In genomic region chrX:48957477-48957826, GRCh38 we compare ENCODE assay signal across 8 cellular contexts. TPM values are rescaled to one million over a fixed set of nuclear protein-coding genes. Genes with fewer than 3 reads are reported as not detected.
DNase-seq lines count a peak whose midpoint lies in the region; ATAC-seq and TF ChIP-seq lines count a peak whose summit lies in the region.

A gene with protein sequence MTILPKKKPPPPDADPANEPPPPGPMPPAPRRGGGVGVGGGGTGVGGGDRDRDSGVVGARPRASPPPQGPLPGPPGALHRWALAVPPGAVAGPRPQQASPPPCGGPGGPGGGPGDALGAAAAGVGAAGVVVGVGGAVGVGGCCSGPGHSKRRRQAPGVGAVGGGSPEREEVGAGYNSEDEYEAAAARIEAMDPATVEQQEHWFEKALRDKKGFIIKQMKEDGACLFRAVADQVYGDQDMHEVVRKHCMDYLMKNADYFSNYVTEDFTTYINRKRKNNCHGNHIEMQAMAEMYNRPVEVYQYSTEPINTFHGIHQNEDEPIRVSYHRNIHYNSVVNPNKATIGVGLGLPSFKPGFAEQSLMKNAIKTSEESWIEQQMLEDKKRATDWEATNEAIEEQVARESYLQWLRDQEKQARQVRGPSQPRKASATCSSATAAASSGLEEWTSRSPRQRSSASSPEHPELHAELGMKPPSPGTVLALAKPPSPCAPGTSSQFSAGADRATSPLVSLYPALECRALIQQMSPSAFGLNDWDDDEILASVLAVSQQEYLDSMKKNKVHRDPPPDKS (minus strand): TSS chrX:48957607. CDS start chrX:48957570, 37 bp downstream.

- H3K27me3 Mint-ChIP-seq in activated T-helper 2 cell treated with anti-CD3 and anti-CD28 coated beads, Interferon-gamma antibody, Interleukin-2, Interleukin-4, amounts not matched to agents 10 μg/mL and 5 μg/mL and 100 μg/mL, durations not matched to agents 14 hours and 24 hours and 36 hours (ENCODE audit: low read depth) = no peaks in the 10 kb centered on the region

- TF ChIP-seq CTCF in gastroesophageal sphincter (IDR thresholded peaks at IDR 0.05) (no peak), omental fat pad (IDR thresholded peaks at IDR 0.05) (no peak)

- H3K4me1 ChIP-seq in gastroesophageal sphincter (peaks cover 5 to 52% (median 9%) of the 10 kb centered on the region in 3 donors), thymus (ENCODE audit: control insufficient read depth, insufficient read depth, low read length) (peaks cover 3% of the 10 kb centered on the region)

- H3K36me3 ChIP-seq in gastroesophageal sphincter = peaks cover 0 to 5% of the 10 kb centered on the region in 2 donors
- peaks cover 10% of the 10 kb centered on the region for H3K36me3 ChIP-seq in thymus (ENCODE audit: control insufficient read depth, insufficient read depth)

- DNase-seq in 8988T (peak; percentile 73), NOMO-1 treated with DMSO at 0.1 percent for 48 hours (lab: John Stamatoyannopoulos, UW; ENCODE audit: unreplicated experiment) (peak; percentile 68), omental fat pad (ENCODE audit: low spot score) (no peak)
- DNase-seq in activated T-helper 2 cell treated with anti-CD3 and anti-CD28 coated beads, Interferon-gamma antibody, Interleukin-2, Interleukin-4, amounts not matched to agents 10 μg/mL and 5 μg/mL and 100 μg/mL, durations not matched to agents 14 hours and 24 hours and 36 hours (ENCODE audit: low spot score) = no peak

- H3K4me3 ChIP-seq in gastroesophageal sphincter = peak within 1 kb of the TSS; percentile 73 to 99
- peak within 1 kb of the TSS; percentile 77 for H3K4me3 ChIP-seq in thymus (ENCODE audit: low read length)

- H3K27me3 ChIP-seq in gastroesophageal sphincter = no peaks in the 10 kb centered on the region
- no peaks in the 10 kb centered on the region for H3K27me3 ChIP-seq in thymus (ENCODE audit: control insufficient read depth, insufficient read depth)

- ATAC-seq in GM18858 (IDR thresholded peaks at IDR 0.05; ENCODE audit: unreplicated experiment) (peak; percentile 23), HG03103 (IDR thresholded peaks at IDR 0.05; ENCODE audit: low read depth, unreplicated experiment) (peak; percentile 29), gastroesophageal sphincter (peak; percentile 39), omental fat pad (ENCODE audit: low FRiP score) (peak; percentile 45)

- TF ChIP-seq EP300 in gastroesophageal sphincter (IDR thresholded peaks at IDR 0.05) = no peak

- peaks cover 38% of the 10 kb centered on the region for H3K4me1 Mint-ChIP-seq in activated T-helper 2 cell treated with anti-CD3 and anti-CD28 coated beads, Interferon-gamma antibody, Interleukin-2, Interleukin-4, amounts not matched to agents 10 μg/mL and 5 μg/mL and 100 μg/mL, durations not matched to agents 14 hours and 24 hours and 36 hours (ENCODE audit: low read depth)

- no peaks in the 10 kb centered on the region for H3K9me3 Mint-ChIP-seq in activated T-helper 2 cell treated with anti-CD3 and anti-CD28 coated beads, Interferon-gamma antibody, Interleukin-2, Interleukin-4, amounts not matched to agents 10 μg/mL and 5 μg/mL and 100 μg/mL, durations not matched to agents 14 hours and 24 hours and 36 hours

- H3K27ac ChIP-seq in gastroesophageal sphincter (peak within 1 kb of the TSS; percentile 91 to 100 (median 92)), thymus (ENCODE audit: low read depth) (peak within 1 kb of the TSS; percentile 99)

- peaks cover 42% of the 10 kb centered on the region for H3K36me3 Mint-ChIP-seq in activated T-helper 2 cell treated with anti-CD3 and anti-CD28 coated beads, Interferon-gamma antibody, Interleukin-2, Interleukin-4, amounts not matched to agents 10 μg/mL and 5 μg/mL and 100 μg/mL, durations not matched to agents 14 hours and 24 hours and 36 hours (ENCODE audit: low read depth)

- H3K4me3 Mint-ChIP-seq in activated T-helper 2 cell treated with anti-CD3 and anti-CD28 coated beads, Interferon-gamma antibody, Interleukin-2, Interleukin-4, amounts not matched to agents 10 μg/mL and 5 μg/mL and 100 μg/mL, durations not matched to agents 14 hours and 24 hours and 36 hours (ENCODE audit: low read depth) = peak within 1 kb of the TSS; percentile 99

- no peak for TF ChIP-seq POLR2A in gastroesophageal sphincter (IDR thresholded peaks at IDR 0.05)

- intact Hi-C loops in activated T-helper 2 cell treated with anti-CD3 and anti-CD28 coated beads, Interferon-gamma antibody, Interleukin-2, Interleukin-4, amounts not matched to agents 10 μg/mL and 5 μg/mL and 100 μg/mL, durations not matched to agents 14 hours and 24 hours and 36 hours (cut with micrococcal nuclease) = loop anchor here (5.0 kb wide), 4 partner anchors 40 to 220 kb away; partner anchors contain the start of genes HDAC6, PIM2, PQBP1 and TIMM17B

- H3K9me3 ChIP-seq in gastroesophageal sphincter (no peaks in the 10 kb centered on the region), thymus (ENCODE audit: control insufficient read depth) (no peaks in the 10 kb centered on the region)

- WGBS in gastroesophageal sphincter (ENCODE audit: low coverage in 1 of 2), 2 donors = 27% methylated on average over 15 of the region's 53 CpGs; no CpG with 5 or more reads in 1 of the 2 donors
- WGBS in thymus = under 1% methylated on average over 53 of the region's 53 CpGs

- H3K27ac Mint-ChIP-seq in activated T-helper 2 cell treated with anti-CD3 and anti-CD28 coated beads, Interferon-gamma antibody, Interleukin-2, Interleukin-4, amounts not matched to agents 10 μg/mL and 5 μg/mL and 100 μg/mL, durations not matched to agents 14 hours and 24 hours and 36 hours = peak within 1 kb of the TSS; percentile 100

RNA-seq across cellular contexts. Expression of the gene that starts here (rescaled TPM):
- total RNA-seq in activated T-helper 2 cell treated with anti-CD3 and anti-CD28 coated beads, Interferon-gamma antibody, Interleukin-2, Interleukin-4, amounts not matched to agents 10 μg/mL and 5 μg/mL and 100 μg/mL, durations not matched to agents 14 hours and 24 hours and 36 hours = 73.9 and 77.9 TPM in 2 replicates
- 10 to 100 TPM; 36.8 to 54.3 (median 47.7) TPM for total RNA-seq in gastroesophageal sphincter
- 10 to 100 TPM; 32.7 to 43.0 (median 38.3) TPM for total RNA-seq in omental fat pad
- polyA plus RNA-seq in thymus = 62.4 TPM

Comparison
In these comparisons a context has a peak if more than half of its experiments do, and no peak if none do; other contexts are left out.
1. DNase-seq: peak in 8988T (single experiment) and NOMO-1 treated with DMSO at 0.1 percent for 48 hours (single experiment); none in activated T-helper 2 cell treated with anti-CD3 and anti-CD28 coated beads, Interferon-gamma antibody, Interleukin-2, Interleukin-4, amounts not matched to agents 10 μg/mL and 5 μg/mL and 100 μg/mL, durations not matched to agents 14 hours and 24 hours and 36 hours (single experiment) and omental fat pad (single experiment).
2. Peak in every context shown above with its lines, with median percentiles within 50 percentile points of each other: ATAC-seq.